13 cellular contexts compared by ENCODE assay signal in the genomic region with DNA sequence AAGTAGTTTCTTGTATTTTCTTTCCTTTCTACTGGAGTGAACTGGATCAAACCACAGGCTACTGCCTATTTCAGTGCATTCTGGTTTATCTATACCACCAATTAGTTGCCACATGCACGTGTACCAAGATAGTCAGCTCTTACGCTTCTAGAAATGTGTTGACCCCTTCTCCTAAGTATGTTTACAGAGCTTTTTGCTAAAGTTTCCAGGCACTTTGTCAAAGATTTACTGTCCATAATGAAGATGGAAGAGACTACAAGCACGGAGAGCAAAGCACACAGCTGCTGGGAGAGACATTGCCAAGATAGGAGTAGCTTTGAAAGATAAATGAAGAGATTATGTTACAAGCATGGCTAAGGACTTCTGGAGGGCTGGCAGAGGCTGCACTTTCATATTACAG. TPM values are rescaled to one million over a fixed set of nuclear protein-coding genes. Genes with fewer than 3 reads are reported as not detected.
A peak's percentile ranks its signal among the peaks of the same experiment; 100 is the strongest.
DNase-seq lines count a peak whose midpoint lies in the region; FAIRE-seq and TF ChIP-seq lines count a peak whose summit lies in the region.
"Had no signal": no experiment of that assay in that cellular context is flagged by ENCODE, and none has a peak within 500 bp of the region (broad histone marks: within the 10 kb centered on the region; RNA-seq: fewer than 3 reads in every experiment).

No MANE protein-coding gene starts in this region.

- no peak overlapping the region for H4K91ac ChIP-seq in H9 (ENCODE audit: insufficient read length, low read depth, low read length)

- WGBS in H9 (ENCODE audit: extremely low coverage, insufficient read length, low lambda C conversion rate), result no CpG with 5 or more reads among the region's 3 CpGs

- H4K8ac ChIP-seq in H9 (replicated peaks; ENCODE audit: insufficient read length, low read depth, low read length), result no peak overlapping the region

- no peaks in the 10 kb centered on the region for H3K9me3 Mint-ChIP-seq in H9
- H3K9me3 Mint-ChIP-seq in activated naive CD4-positive, alpha-beta T cell treated with anti-CD3 and anti-CD28 coated beads, Interleukin-2, amount 10 ng/mL, durations not matched to agents 7 days and 5 days, result no peaks in the 10 kb centered on the region

- H3K27ac Mint-ChIP-seq in H9, result no peak overlapping the region; a peak in 1 of 7 replicates
- H3K27ac Mint-ChIP-seq in activated naive CD4-positive, alpha-beta T cell treated with anti-CD3 and anti-CD28 coated beads, Interleukin-2, amount 10 ng/mL, durations not matched to agents 7 days and 5 days, result no peak overlapping the region

- H3K4me1 ChIP-seq in H9 (ENCODE audit: insufficient read depth, low read length), result no peaks in the 10 kb centered on the region
- H3K4me1 ChIP-seq in fibroblast of lung (ENCODE audit: control insufficient read depth, extremely low read depth, insufficient read depth, low read length), result peaks cover 7% of the 10 kb centered on the region
- no peaks in the 10 kb centered on the region for H3K4me1 ChIP-seq in rectal smooth muscle tissue (ENCODE audit: control insufficient read depth, insufficient read depth, low read length)

- no peak overlapping the region for H2BK120ac ChIP-seq in H9 (ENCODE audit: low read depth, low read length, poor library complexity, severe bottlenecking)

- H2BK12ac ChIP-seq in H9 (ENCODE audit: insufficient read length, low read depth, low read length), result no peak overlapping the region

- H3K27me3 Mint-ChIP-seq in H9 (ENCODE audit: low read depth), result no peaks in the 10 kb centered on the region
- no peaks in the 10 kb centered on the region for H3K27me3 Mint-ChIP-seq in activated naive CD4-positive, alpha-beta T cell treated with anti-CD3 and anti-CD28 coated beads, Interleukin-2, amount 10 ng/mL, durations not matched to agents 7 days and 5 days

- TF ChIP-seq CTCF in H9 (conservative IDR thresholded peaks at IDR 0.05), result no peak
- TF ChIP-seq CTCF in fibroblast of lung (conservative IDR thresholded peaks at IDR 0.05 in 1 of 2, IDR thresholded peaks at IDR 0.05 in 1 of 2; ENCODE audit: low read depth in 1 of 2, low read length in 2 of 2), result no peak

- no peak overlapping the region for H2BK5ac ChIP-seq in H9 (ENCODE audit: insufficient read length, low read length)

- DNase-seq in H9 (no peak), NCI-H69 (lab: John Stamatoyannopoulos, UW) (peak; percentile 56), fibroblast of lung (ENCODE audit: low read depth in 2 of 2) (peak; percentile 66 to 80), NOMO-1 treated with dmso at 0.1 percent for 144 hours (lab: John Stamatoyannopoulos, UW; ENCODE audit: unreplicated experiment) (no peak), urothelium cell line (ENCODE audit: low spot score) (no peak)
- DNase-seq in activated naive CD4-positive, alpha-beta T cell treated with anti-CD3 and anti-CD28 coated beads, Interleukin-2, amount 10 ng/mL, durations not matched to agents 7 days and 5 days, result no peak
- DNase-seq in activated naive CD4-positive, alpha-beta T cell (lab: John Stamatoyannopoulos, UW), result no peak
- DNase-seq: activated T-cell treated with anti-CD3 and anti-CD28 coated beads, Interleukin-2, amount 50 U/mL, for 48 hours; stimulated activated CD4-positive, alpha-beta T cell treated with anti-CD3 and anti-CD28 coated beads, Interleukin-4, amount 100 ng/mL, for 24 hours; T1000 had no signal

- CTCF ChIA-PET in activated naive CD4-positive, alpha-beta T cell treated with anti-CD3 and anti-CD28 coated beads, Interleukin-2, amount 10 ng/mL, durations not matched to agents 7 days and 5 days (lab: Charles Lee), result no interaction called here

- no peak overlapping the region for H2BK15ac ChIP-seq in H9 (ENCODE audit: low read depth, low read length)

- H3T11ph ChIP-seq in H9 (ENCODE audit: low read length), result no peak overlapping the region

- H2AFZ ChIP-seq in H9 (ENCODE audit: low read length) (peak overlapping the region; percentile 40), fibroblast of lung (ENCODE audit: low read length) (peak overlapping the region; percentile 86)

- peaks cover 7 to 11% of the 10 kb centered on the region in 2 experiments for H3K4me1 Mint-ChIP-seq in H9
- H3K4me1 Mint-ChIP-seq in activated naive CD4-positive, alpha-beta T cell treated with anti-CD3 and anti-CD28 coated beads, Interleukin-2, amount 10 ng/mL, durations not matched to agents 7 days and 5 days, result no peaks in the 10 kb centered on the region

- H3K4me3 ChIP-seq in fibroblast of lung (replicated peaks in 1 of 4; ENCODE audit: control extremely low read depth in 1 of 4, insufficient read depth in 1 of 4, low read depth in 3 of 4, low read length in 4 of 4) (peak overlapping the region; percentile 13 to 48 (median 20)), rectal smooth muscle tissue (ENCODE audit: low read length) (peak overlapping the region; percentile 39)
- H3K4me3 ChIP-seq: GM12878, thoracic aorta had no signal

- H3K23me2 ChIP-seq in H9 (ENCODE audit: insufficient read length, low read depth, low read length, poor library complexity, severe bottlenecking), result no peaks in the 10 kb centered on the region

- H3K79me2 ChIP-seq in H9 (ENCODE audit: insufficient read depth, low read length) (no peaks in the 10 kb centered on the region), fibroblast of lung (ENCODE audit: control insufficient read depth, insufficient read depth, low read length) (no peaks in the 10 kb centered on the region)

- no peaks in the 10 kb centered on the region for H3K9me3 ChIP-seq in H9 (ENCODE audit: control insufficient read depth, low read depth, low read length)
- no peaks in the 10 kb centered on the region for H3K9me3 ChIP-seq in fibroblast of lung (ENCODE audit: control insufficient read depth, insufficient read depth, low read depth, low read length)
- H3K9me3 ChIP-seq: thoracic aorta had no signal

- H3K27ac ChIP-seq in H9 (ENCODE audit: insufficient read length, low read depth, low read length) (peak overlapping the region; percentile 32), fibroblast of lung (ENCODE audit: insufficient read depth, low read length) (peak overlapping the region; percentile 36), rectal smooth muscle tissue (ENCODE audit: low read depth, low read length) (peak overlapping the region; percentile 36)
- H3K27ac ChIP-seq: thoracic aorta had no signal

- no peak overlapping the region for H3K4me3 Mint-ChIP-seq in H9
- no peak overlapping the region for H3K4me3 Mint-ChIP-seq in activated naive CD4-positive, alpha-beta T cell treated with anti-CD3 and anti-CD28 coated beads, Interleukin-2, amount 10 ng/mL, durations not matched to agents 7 days and 5 days

- H3K4me2 ChIP-seq in H9 (ENCODE audit: insufficient read depth, insufficient read length, low read length) (no peak overlapping the region), fibroblast of lung (ENCODE audit: extremely low read depth, insufficient read depth, low read length) (peak overlapping the region; percentile 80)

- no peak overlapping the region for H4K5ac ChIP-seq in H9 (ENCODE audit: insufficient read length, low read depth, low read length)

- H2BK20ac ChIP-seq in H9 (ENCODE audit: low read depth, low read length, poor library complexity, severe bottlenecking), result no peak overlapping the region

- H3K27me3 ChIP-seq in H9 (ENCODE audit: insufficient read depth, low read length) (no peaks in the 10 kb centered on the region), fibroblast of lung (ENCODE audit: control insufficient read depth, insufficient read depth, low read length) (no peaks in the 10 kb centered on the region), rectal smooth muscle tissue (ENCODE audit: control insufficient read depth, insufficient read depth, low read length) (no peaks in the 10 kb centered on the region)

- no peaks in the 10 kb centered on the region for H3K36me3 Mint-ChIP-seq in H9 (ENCODE audit: insufficient read depth in 1 of 3, low read depth in 3 of 3)
- H3K36me3 Mint-ChIP-seq in activated naive CD4-positive, alpha-beta T cell treated with anti-CD3 and anti-CD28 coated beads, Interleukin-2, amount 10 ng/mL, durations not matched to agents 7 days and 5 days, result no peaks in the 10 kb centered on the region

- H3K4ac ChIP-seq in H9 (ENCODE audit: low read depth, low read length), result no peak overlapping the region

- no peaks in the 10 kb centered on the region for H3K79me1 ChIP-seq in H9 (ENCODE audit: insufficient read depth, low read depth, low read length, poor library complexity, severe bottlenecking)

- no peak overlapping the region for H3K9ac ChIP-seq in H9 (ENCODE audit: extremely low read depth, insufficient read length, low read length)
- no peak overlapping the region for H3K9ac ChIP-seq in fibroblast of lung (ENCODE audit: insufficient read depth, low read length)
- H3K9ac ChIP-seq in rectal smooth muscle tissue (ENCODE audit: low read length), result no peak overlapping the region

- H2AK5ac ChIP-seq in H9 (ENCODE audit: insufficient read length, low read length), result no peak overlapping the region

- no peaks in the 10 kb centered on the region for H4K20me1 ChIP-seq in H9 (ENCODE audit: control insufficient read depth, insufficient read depth, insufficient read length)
- no peaks in the 10 kb centered on the region for H4K20me1 ChIP-seq in fibroblast of lung (ENCODE audit: control insufficient read depth, extremely low read depth, insufficient read depth, low read length)

- no peaks in the 10 kb centered on the region for H3K36me3 ChIP-seq in fibroblast of lung (ENCODE audit: control insufficient read depth, insufficient read depth, low read length)
- no peaks in the 10 kb centered on the region for H3K36me3 ChIP-seq in rectal smooth muscle tissue (ENCODE audit: control insufficient read depth, insufficient read depth, low read length)
- H3K36me3 ChIP-seq: thoracic aorta had no signal

- H3K18ac ChIP-seq in H9 (ENCODE audit: insufficient read length, low read depth, low read length), result no peak overlapping the region

- no peak for FAIRE-seq in urothelium cell line (lab: Jason Lieb, UNC)
- FAIRE-seq: GM12878 had no signal

- H3K56ac ChIP-seq in H9 (ENCODE audit: insufficient read length, low read depth, low read length), result no peak overlapping the region

- no peak overlapping the region for H3K14ac ChIP-seq in H9 (ENCODE audit: insufficient read depth, low read length)

- H3K23ac ChIP-seq in H9 (ENCODE audit: insufficient read length, low read depth, low read length), result no peak overlapping the region

RNA-seq across cellular contexts. Expression of a gene that starts 59.1 kb away (rescaled TPM):
- total RNA-seq in H9 (2021) (11.7 and 12.1 TPM in 2 replicates), fibroblast of lung (45.7 and 64.6 TPM in 2 replicates)
- 37.7 and 132 TPM in 2 replicates for polyA plus RNA-seq in fibroblast of lung
- polyA plus RNA-seq in fibroblast of lung (2012), result 28.6 and 88.5 TPM in 2 replicates
- 6.8 and 24.2 TPM in 2 replicates for polyA minus RNA-seq in fibroblast of lung (ENCODE audit: low replicate concordance)

Comparison
In these comparisons a context has a peak if more than half of its experiments do, and no peak if none do; other contexts are left out.
1. DNase-seq: peak in NCI-H69 (single experiment) and fibroblast of lung (2 of 2); none in H9 (single experiment), NOMO-1 treated with dmso at 0.1 percent for 144 hours (single experiment), activated naive CD4-positive, alpha-beta T cell treated with anti-CD3 and anti-CD28 coated beads, Interleukin-2, amount 10 ng/mL, durations not matched to agents 7 days and 5 days (single experiment), urothelium cell line (single experiment) and activated naive CD4-positive, alpha-beta T cell (0 of 4).
2. Peak in every context shown above with its lines, with median percentiles within 50 percentile points of each other: H3K27ac ChIP-seq.